In the genomic region with DNA sequence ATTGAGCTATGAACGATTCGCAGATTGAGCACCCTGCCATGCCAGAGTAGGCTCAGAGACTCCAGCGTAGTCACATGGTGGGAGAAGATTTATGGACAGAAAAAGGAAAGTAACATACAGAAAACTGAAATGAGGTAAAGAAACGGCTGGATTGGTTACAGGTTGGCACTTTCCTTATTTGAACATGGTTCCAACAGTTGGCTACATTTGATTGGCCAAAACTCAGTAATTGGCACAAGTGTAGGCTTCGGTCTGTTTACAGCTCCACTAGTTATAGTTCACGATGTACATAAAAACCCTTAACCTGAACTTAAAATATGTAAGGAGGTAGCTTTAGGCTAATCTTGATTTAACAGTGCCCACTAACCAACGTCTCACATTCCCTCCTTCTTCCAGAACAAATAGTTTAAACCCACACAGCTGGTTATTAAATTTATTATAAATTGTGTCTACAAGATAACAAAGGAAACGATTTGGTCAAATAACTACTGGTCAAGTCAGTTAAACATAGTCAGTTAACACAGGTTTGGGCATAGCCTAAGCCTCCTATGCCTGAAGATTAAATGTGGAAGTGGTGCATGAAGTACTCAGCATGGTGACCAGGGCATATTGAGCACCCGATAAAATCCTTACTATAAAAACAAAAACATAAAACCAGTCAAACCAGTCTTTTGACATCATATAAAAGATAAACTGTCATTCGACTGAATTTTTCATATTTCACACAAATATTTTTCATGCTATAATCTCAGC, we compare ENCODE assay signal across 22 cellular contexts.
"Had no signal": no experiment of that assay in that cellular context is flagged by ENCODE, and none has a peak within 500 bp of the region (broad histone marks: within the 10 kb centered on the region; RNA-seq: fewer than 3 reads in every experiment).

No MANE protein-coding gene starts in this region.

- H3K4me1 ChIP-seq: testis, vagina had no signal

- H3K27ac ChIP-seq: brain microvascular endothelial cell, sigmoid colon, testis, vagina, WERI-Rb-1 had no signal

- DNase-seq: activated CD4-positive, alpha-beta T cell treated with anti-CD3 and anti-CD28 coated beads, Interleukin-2, amount 10 ng/mL, durations not matched to agents 7 days and 5 days; activated CD4-positive, CD25-positive, alpha-beta regulatory T cell treated with anti-CD3 and anti-CD28 coated beads, Interleukin-2, amount 50 U/mL, for 72 hours; activated CD8-positive, alpha-beta T cell treated with anti-CD3 and anti-CD28 coated beads for 36 hours; aorta; brain microvascular endothelial cell; caudate nucleus; effector CD4-positive, alpha-beta T cell; glutamatergic neuron; hippocampal formation; left ventricle myocardium superior; mammary epithelial cell; occipital lobe; posterior cingulate gyrus; sigmoid colon; stimulated activated CD4-positive, alpha-beta T cell treated with anti-CD3 and anti-CD28 coated beads, Interleukin-2, amount 100 ng/mL, for 48 hours; stimulated activated CD8-positive, alpha-beta memory T cell treated with anti-CD3 and anti-CD28 coated beads, Interleukin-4, amount 100 ng/mL, for 48 hours; stimulated activated naive B cell treated with anti-CD40 and anti-IgM and Interleukin-4, amounts not matched to agents 10 μg/mL and 1 μg/mL and 100 μg/mL, for 72 hours; testis; trophoblast cell; WERI-Rb-1 had no signal

- H3K27me3 ChIP-seq: brain microvascular endothelial cell, sigmoid colon, testis, vagina had no signal

- H3K9me3 ChIP-seq: sigmoid colon, testis, vagina had no signal

- H3K4me3 ChIP-seq: sigmoid colon, testis, vagina had no signal

- ATAC-seq: activated CD8-positive, alpha-beta T cell treated with anti-CD3 and anti-CD28 coated beads for 36 hours; activated naive CD4-positive, alpha-beta T cell treated with anti-CD3 and anti-CD28 coated beads, Interleukin-2, amount 50 U/mL, for 72 hours; left ventricle myocardium superior; stimulated activated naive B cell treated with anti-CD40 and anti-IgM and Interleukin-4, amounts not matched to agents 10 μg/mL and 1 μg/mL and 100 μg/mL, for 72 hours had no signal

- H3K36me3 ChIP-seq: brain microvascular endothelial cell, sigmoid colon, vagina, WERI-Rb-1 had no signal
